ENCODE assay signal across 8 cellular contexts in the genomic region with DNA sequence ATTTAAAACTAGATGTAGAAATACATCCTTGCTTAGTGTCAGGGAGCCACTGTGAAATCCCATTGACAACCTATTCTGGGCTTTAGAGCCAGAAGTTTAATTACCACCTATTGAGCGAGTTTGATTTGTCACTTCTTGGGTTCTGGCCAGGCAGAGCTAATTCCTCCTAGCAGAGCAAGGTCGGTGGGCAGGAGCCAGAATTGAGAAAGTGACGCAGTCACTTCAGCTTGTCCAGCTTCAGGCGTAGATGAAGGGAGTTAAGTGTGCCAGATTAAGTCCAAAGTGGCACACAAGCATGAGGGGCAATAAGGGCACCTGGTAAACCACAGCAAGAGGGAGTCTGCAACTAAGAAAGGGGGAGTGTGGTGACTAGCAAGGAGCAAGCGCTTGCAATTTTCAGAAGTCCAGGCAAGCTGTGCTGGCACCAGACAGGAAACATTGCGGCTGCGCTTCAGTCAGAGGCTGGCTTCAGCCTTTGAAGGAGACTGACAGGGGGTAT.
DNase-seq lines count a peak whose midpoint lies in the region; ATAC-seq and TF ChIP-seq lines count a peak whose summit lies in the region.

No MANE protein-coding gene starts in this region.

- no peak for TF ChIP-seq EP300 in suprapubic skin (IDR thresholded peaks at IDR 0.05)

- H3K36me3 ChIP-seq in suprapubic skin (no peaks in the 10 kb centered on the region), endodermal cell (ENCODE audit: control insufficient read depth, insufficient read depth, low read length) (no peaks in the 10 kb centered on the region)
- no peaks in the 10 kb centered on the region for H3K36me3 ChIP-seq in effector memory CD4-positive, alpha-beta T cell (ENCODE audit: control insufficient read depth, insufficient read depth, low read length)

- H3K36me3 Mint-ChIP-seq in WTC11 (peaks cover 5% of the 10 kb centered on the region), endodermal cell (ENCODE audit: low read depth) (peaks cover 5% of the 10 kb centered on the region)

- H3K4me1 ChIP-seq in suprapubic skin (peaks cover 28% of the 10 kb centered on the region), endodermal cell (ENCODE audit: control insufficient read depth, insufficient read depth, low read length) (peaks cover 16% of the 10 kb centered on the region)
- no peaks in the 10 kb centered on the region for H3K4me1 ChIP-seq in effector memory CD4-positive, alpha-beta T cell (ENCODE audit: control insufficient read depth, insufficient read depth, low read length, poor library complexity, severe bottlenecking)

- CTCF ChIA-PET in WTC11 (lab: Charles Lee), result no interaction called here

- H3K4me3 ChIP-seq in suprapubic skin (no peak overlapping the region), endodermal cell (ENCODE audit: low read length) (no peak overlapping the region)
- H3K4me3 ChIP-seq in effector memory CD4-positive, alpha-beta T cell (ENCODE audit: insufficient read depth, low read depth, low read length, poor library complexity, severe bottlenecking), result no peak overlapping the region

- POLR2A ChIA-PET in WTC11 (lab: Charles Lee), result no interaction called here

- TF ChIP-seq CTCF in WTC11 (IDR thresholded peaks at IDR 0.05), result no peak
- TF ChIP-seq CTCF in suprapubic skin (IDR thresholded peaks at IDR 0.05), result no peak
- TF ChIP-seq CTCF in endodermal cell (conservative IDR thresholded peaks at IDR 0.05), result no peak

- WGBS in suprapubic skin, result 20% methylated on average over 7 of the region's 7 CpGs
- 76 to 83% methylated on average over 5 to 7 of the region's 7 CpGs for WGBS in endodermal cell (ENCODE audit: insufficient coverage in 1 of 2, insufficient read length in 1 of 2), 2 experiments

- TF ChIP-seq POLR2A in suprapubic skin (IDR thresholded peaks at IDR 0.05), result no peak

- H3K9ac ChIP-seq in endodermal cell (ENCODE audit: extremely low read depth, low read length, poor library complexity, severe bottlenecking), result no peak overlapping the region

- H3K27me3 ChIP-seq in suprapubic skin (no peaks in the 10 kb centered on the region), endodermal cell (ENCODE audit: control insufficient read depth, insufficient read depth, low read length, poor library complexity, severe bottlenecking) (peaks cover 49% of the 10 kb centered on the region)
- no peaks in the 10 kb centered on the region for H3K27me3 ChIP-seq in effector memory CD4-positive, alpha-beta T cell (replicated peaks; ENCODE audit: control insufficient read depth, insufficient read depth, low read length, poor library complexity, severe bottlenecking)

- H3K27me3 Mint-ChIP-seq in WTC11 (ENCODE audit: low read depth) (no peaks in the 10 kb centered on the region), endodermal cell (ENCODE audit: insufficient read depth) (peaks cover 6% of the 10 kb centered on the region)

- H3K9me3 ChIP-seq in suprapubic skin, result no peaks in the 10 kb centered on the region
- H3K9me3 ChIP-seq in effector memory CD4-positive, alpha-beta T cell (ENCODE audit: control insufficient read depth, low read length), result no peaks in the 10 kb centered on the region
- H3K9me3 ChIP-seq in endodermal cell (ENCODE audit: control insufficient read depth, low read length), result peaks cover 24% of the 10 kb centered on the region

- peaks cover 10% of the 10 kb centered on the region for H3K9me3 Mint-ChIP-seq in WTC11
- H3K9me3 Mint-ChIP-seq in endodermal cell, result peaks cover 25% of the 10 kb centered on the region

- no peak overlapping the region for H3K4me3 Mint-ChIP-seq in WTC11
- H3K4me3 Mint-ChIP-seq in endodermal cell, result no peak overlapping the region

- peak overlapping the region; percentile 30 for H3K27ac ChIP-seq in suprapubic skin
- H3K27ac ChIP-seq in effector memory CD4-positive, alpha-beta T cell (ENCODE audit: insufficient read depth, low read length, poor library complexity, severe bottlenecking), result no peak overlapping the region
- H3K27ac ChIP-seq in endodermal cell (ENCODE audit: low read depth, low read length), result no peak overlapping the region

- H3K4me1 Mint-ChIP-seq in WTC11 (peaks cover 39% of the 10 kb centered on the region), endodermal cell (peaks cover 39% of the 10 kb centered on the region)

- DNase-seq in NCI-H2171 treated with DMSO at 0.1 percent for 48 hours (lab: John Stamatoyannopoulos, UW) (peak; percentile 40), NCI-H2171 (lab: John Stamatoyannopoulos, UW) (no peak), WTC11 (ENCODE audit: low spot score) (no peak), hypothalamus (lab: John Stamatoyannopoulos, UW) (peak in 39 of 51 donors; percentile 10 to 78 (median 58)), suprapubic skin (ENCODE audit: low spot score in 2 of 2) (peak in 1 of 2 donors; percentile 74), endodermal cell (no peak)
- DNase-seq in effector memory CD4-positive, alpha-beta T cell, result no peak
- DNase-seq in activated CD4-positive, alpha-beta T cell treated with anti-CD3 and anti-CD28 coated beads, Interleukin-2, amount 50 U/mL, for 4 hours, result no peak

- peak overlapping the region; percentile 14 for H3K27ac Mint-ChIP-seq in WTC11
- no peak overlapping the region for H3K27ac Mint-ChIP-seq in endodermal cell

- no peak for ATAC-seq in WTC11

TF ChIP-seq in WTC11, 78 proteins besides CTCF, POLR2A, EP300 and RAD21:
- TF ChIP-seq NFE2L1 (CRISPR knock-in tag; IDR thresholded peaks at IDR 0.05) (no peak), ZSCAN18 (CRISPR knock-in tag; IDR thresholded peaks at IDR 0.05) (no peak), ZBTB21 (CRISPR knock-in tag; IDR thresholded peaks at IDR 0.05; ENCODE audit: borderline replicate concordance) (no peak), IRF2 (CRISPR knock-in tag; IDR thresholded peaks at IDR 0.05; ENCODE audit: borderline replicate concordance, low read depth) (no peak), MYBL2 (CRISPR knock-in tag; IDR thresholded peaks at IDR 0.05) (no peak), ZNF263 (CRISPR knock-in tag; IDR thresholded peaks at IDR 0.05; ENCODE audit: low read depth) (no peak), FOXP1 (CRISPR knock-in tag; IDR thresholded peaks at IDR 0.05; ENCODE audit: borderline replicate concordance) (no peak), RELA (CRISPR knock-in tag; IDR thresholded peaks at IDR 0.05; ENCODE audit: borderline replicate concordance) (no peak), NR1H2 (CRISPR knock-in tag; IDR thresholded peaks at IDR 0.05) (no peak), ZNF671 (CRISPR knock-in tag; IDR thresholded peaks at IDR 0.05) (no peak), TEAD4 (CRISPR knock-in tag; IDR thresholded peaks at IDR 0.05) (no peak)
- TF ChIP-seq, protein P1, sequence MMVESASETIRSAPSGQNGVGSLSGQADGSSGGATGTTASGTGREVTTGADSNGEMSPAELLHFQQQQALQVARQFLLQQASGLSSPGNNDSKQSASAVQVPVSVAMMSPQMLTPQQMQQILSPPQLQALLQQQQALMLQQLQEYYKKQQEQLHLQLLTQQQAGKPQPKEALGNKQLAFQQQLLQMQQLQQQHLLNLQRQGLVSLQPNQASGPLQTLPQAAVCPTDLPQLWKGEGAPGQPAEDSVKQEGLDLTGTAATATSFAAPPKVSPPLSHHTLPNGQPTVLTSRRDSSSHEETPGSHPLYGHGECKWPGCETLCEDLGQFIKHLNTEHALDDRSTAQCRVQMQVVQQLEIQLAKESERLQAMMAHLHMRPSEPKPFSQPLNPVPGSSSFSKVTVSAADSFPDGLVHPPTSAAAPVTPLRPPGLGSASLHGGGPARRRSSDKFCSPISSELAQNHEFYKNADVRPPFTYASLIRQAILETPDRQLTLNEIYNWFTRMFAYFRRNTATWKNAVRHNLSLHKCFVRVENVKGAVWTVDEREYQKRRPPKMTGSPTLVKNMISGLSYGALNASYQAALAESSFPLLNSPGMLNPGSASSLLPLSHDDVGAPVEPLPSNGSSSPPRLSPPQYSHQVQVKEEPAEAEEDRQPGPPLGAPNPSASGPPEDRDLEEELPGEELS (CRISPR knock-in tag; IDR thresholded peaks at IDR 0.05), result no peak

Comparison
In these comparisons a context has a peak if more than half of its experiments do, and no peak if none do; other contexts are left out.
1. DNase-seq: peak in NCI-H2171 treated with DMSO at 0.1 percent for 48 hours (single experiment) and hypothalamus (39 of 51); none in NCI-H2171 (single experiment), WTC11 (single experiment), effector memory CD4-positive, alpha-beta T cell (0 of 3), endodermal cell (single experiment) and activated CD4-positive, alpha-beta T cell treated with anti-CD3 and anti-CD28 coated beads, Interleukin-2, amount 50 U/mL, for 4 hours (0 of 2).